ENCODE assay signal across 9 cellular contexts in the genomic region with DNA sequence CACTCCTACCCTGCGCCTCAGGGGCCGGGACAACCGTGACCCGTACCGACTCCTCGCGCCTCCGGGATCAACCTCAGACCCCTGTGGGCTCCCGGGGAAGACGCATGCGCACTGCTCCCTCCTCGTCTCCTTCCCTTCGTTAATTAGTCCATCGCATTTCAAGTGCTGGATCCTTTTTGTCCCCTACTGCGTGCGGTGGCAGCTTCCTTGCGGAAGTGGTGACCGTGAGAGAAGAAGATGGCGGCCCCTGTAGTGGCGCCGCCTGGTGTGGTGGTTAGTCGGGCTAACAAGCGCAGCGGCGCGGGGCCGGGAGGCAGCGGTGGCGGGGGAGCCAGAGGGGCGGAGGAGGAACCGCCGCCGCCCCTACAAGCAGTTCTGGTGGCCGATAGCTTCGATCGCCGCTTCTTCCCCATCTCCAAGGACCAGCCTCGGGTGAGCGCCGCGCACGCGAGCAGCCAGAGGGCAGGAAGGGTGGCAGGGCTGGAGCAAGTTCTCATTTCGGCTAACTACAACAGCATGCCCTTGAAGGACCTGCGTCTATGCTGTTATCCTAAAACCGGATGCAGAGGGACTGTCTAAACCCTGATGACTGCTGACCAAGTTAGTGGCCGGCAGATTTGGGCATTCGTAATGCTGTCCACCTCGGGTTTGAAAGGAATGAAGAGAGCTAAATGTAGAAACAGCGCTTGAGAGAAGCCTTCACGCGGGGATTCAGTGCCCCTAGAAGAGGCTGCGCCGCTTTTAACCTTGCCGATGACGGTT. TPM values are rescaled to one million over a fixed set of nuclear protein-coding genes. Genes with fewer than 3 reads are reported as not detected.
DNase-seq lines count a peak whose midpoint lies in the region; ATAC-seq, FAIRE-seq and TF ChIP-seq lines count a peak whose summit lies in the region.
"Had no signal": no experiment of that assay in that cellular context is flagged by ENCODE, and none has a peak within 500 bp of the region (broad histone marks: within the 10 kb centered on the region; RNA-seq: fewer than 3 reads in every experiment).

Gene EIF2B5 (plus strand): TSS at position 210 of the 762 bp plus-strand sequence. CDS start 28 bp downstream, at position 238.

- ATAC-seq in GM18873 (IDR thresholded peaks at IDR 0.05; ENCODE audit: low FRiP score, unreplicated experiment), result peak; percentile 90
- peak; percentile 82 for ATAC-seq in HG03139 (IDR thresholded peaks at IDR 0.05; ENCODE audit: unreplicated experiment)

- no peaks in the 10 kb centered on the region for H3K27me3 ChIP-seq in bronchial epithelial cell (ENCODE audit: control insufficient read depth, insufficient read depth, low read length)

- no peak for FAIRE-seq in bronchial epithelial cell (lab: Jason Lieb, UNC)
- FAIRE-seq: TTC549 had no signal

- DNase-seq in AG08395 (ENCODE audit: low spot score), result peak; percentile 96
- peak; percentile 95 for DNase-seq in NCI-H2227 (lab: John Stamatoyannopoulos, UW; ENCODE audit: unreplicated experiment)
- peak; percentile 86 for DNase-seq in bronchial epithelial cell (ENCODE audit: low read depth)
- DNase-seq in iPS-NIHi7 (ENCODE audit: extremely low spot score), result peak; percentile 90
- peak; percentile 79 to 84 for DNase-seq in stimulated activated CD4-positive, alpha-beta T cell treated with anti-CD3 and anti-CD28 coated beads, Interleukin-12 subunit alpha, Interleukin-12 subunit beta, amount 100 ng/mL, for 24 hours (ENCODE audit: low read depth in 2 of 2)

- H3K36me3 ChIP-seq in bronchial epithelial cell (ENCODE audit: control insufficient read depth, insufficient read depth, low read length), result peaks cover 5% of the 10 kb centered on the region

- H3K4me3 ChIP-seq in WI38 (ENCODE audit: low read depth, low read length) (peak within 1 kb of the TSS; percentile 81), bronchial epithelial cell (ENCODE audit: low read depth, low read length) (peak within 1 kb of the TSS; percentile 76)

- TF ChIP-seq CTCF in WI38 (IDR thresholded peaks at IDR 0.05; ENCODE audit: low read depth, low read length), result peak; percentile 43; the same call in 1 of the 2 replicates
- peak; percentile 47 for TF ChIP-seq CTCF in bronchial epithelial cell (IDR thresholded peaks at IDR 0.05; ENCODE audit: insufficient read depth, low read length, severe bottlenecking)

RNA-seq across cellular contexts. Expression of gene EIF2B5, which starts in this region (rescaled TPM):
- 42.1 and 46.1 TPM in 2 replicates for total RNA-seq in bronchial epithelial cell

Comparison
In these comparisons a context has a peak if more than half of its experiments do, and no peak if none do; other contexts are left out.
1. Peak in every context shown above with its lines: DNase-seq, ATAC-seq and H3K4me3 ChIP-seq.